In genomic region chr17:789160-789840, GRCh38 we compare ENCODE assay signal across 17 cellular contexts. TPM values are rescaled to one million over a fixed set of nuclear protein-coding genes. Genes with fewer than 3 reads are reported as not detected.
DNase-seq lines count a peak whose midpoint lies in the region; FAIRE-seq and TF ChIP-seq lines count a peak whose summit lies in the region.
"Had no signal": no experiment of that assay in that cellular context is flagged by ENCODE, and none has a peak within 500 bp of the region (broad histone marks: within the 10 kb centered on the region; RNA-seq: fewer than 3 reads in every experiment).

No MANE protein-coding gene starts in this region.

- WGBS in H1 (ENCODE audit: extremely low coverage in 1 of 2, insufficient coverage in 1 of 2, insufficient read length in 1 of 2, insufficient replicate concordance in 2 of 2, low coverage in 1 of 2, low lambda C conversion rate in 2 of 2, missing lambda C conversion rate in 1 of 2), 2 experiments: 92% methylated on average over 14 of the region's 14 CpGs; no CpG with 5 or more reads in 1 of the 2 experiments
- no CpG with 5 or more reads among the region's 14 CpGs for WGBS in trophoblast cell (ENCODE audit: extremely low coverage, insufficient coverage, insufficient read length)

- no peak overlapping the region for H3K4ac ChIP-seq in H1 (replicated peaks; ENCODE audit: insufficient read length, low read depth, low read length)
- H3K4ac ChIP-seq in trophoblast cell (ENCODE audit: low read depth, low read length): no peak overlapping the region

- TF ChIP-seq CTCF in H1 (IDR thresholded peaks at IDR 0.05; ENCODE audit: control extremely low read depth in 1 of 3, insufficient read depth in 1 of 3, low read depth in 1 of 3, low read length in 3 of 3): no peak
- no peak for TF ChIP-seq CTCF in keratinocyte (optimal IDR thresholded peaks at IDR 0.05 in 1 of 3, IDR thresholded peaks at IDR 0.05 in 1 of 3, conservative IDR thresholded peaks at IDR 0.05 in 1 of 3; ENCODE audit: extremely low read depth in 1 of 3, insufficient read depth in 2 of 3, low read length in 3 of 3)
- TF ChIP-seq CTCF in tibial artery (IDR thresholded peaks at IDR 0.05): no peak
- no peak for TF ChIP-seq CTCF in ascending aorta (IDR thresholded peaks at IDR 0.05)

- TF ChIP-seq POLR2A in H1 (IDR thresholded peaks at IDR 0.05; ENCODE audit: control extremely low read depth in 1 of 2, low read depth in 2 of 2, low read length in 2 of 2): no peak; a peak in 1 of 3 replicates

- no peak overlapping the region for H4K5ac ChIP-seq in H1 (ENCODE audit: insufficient read length, low read depth, low read length)

- H3K36me3 ChIP-seq in H1 (ENCODE audit: control insufficient read depth in 2 of 4, insufficient read depth in 4 of 4, low read length in 3 of 4) (peaks cover 4 to 25% (median 15%) of the 10 kb centered on the region in 4 experiments; a peak in 7 of 8 replicates), keratinocyte (ENCODE audit: control insufficient read depth in 2 of 2, extremely low read depth in 1 of 2, insufficient read depth in 2 of 2, low read length in 2 of 2) (peaks cover 5 to 21% of the 10 kb centered on the region in 2 experiments), tibial artery (peaks cover 33 to 63% (median 48%) of the 10 kb centered on the region in 3 donors), ascending aorta (peaks cover 14 to 31% of the 10 kb centered on the region in 2 donors), trophoblast cell (ENCODE audit: control insufficient read depth in 1 of 2, insufficient read depth in 2 of 2, low read length in 2 of 2) (peaks cover 12 to 36% of the 10 kb centered on the region in 2 experiments)

- H3K27ac ChIP-seq in H1 (ENCODE audit: low read depth, low read length) (no peak overlapping the region; the same call in 1 of the 2 replicates), keratinocyte (ENCODE audit: control insufficient read depth, insufficient read depth, low read length) (peak overlapping the region; percentile 92), tibial artery (peak overlapping the region in 1 of 2 donors; percentile 37), ascending aorta (peak overlapping the region in 1 of 2 donors; percentile 21), trophoblast cell (ENCODE audit: low read depth, low read length) (no peak overlapping the region)
- H3K27ac ChIP-seq: HL-60, neutrophil, WERI-Rb-1 had no signal

- H3K56ac ChIP-seq in H1 (replicated peaks; ENCODE audit: insufficient read length, low read depth, low read length): no peak overlapping the region

- H3K9ac ChIP-seq in H1 (replicated peaks in 1 of 4; ENCODE audit: extremely low read depth in 1 of 4, low read depth in 3 of 4, low read length in 3 of 4): no peak overlapping the region
- peak overlapping the region; percentile 74 for H3K9ac ChIP-seq in keratinocyte (ENCODE audit: control insufficient read depth, extremely low read depth, insufficient read depth, low read length)
- no peak overlapping the region for H3K9ac ChIP-seq in trophoblast cell (ENCODE audit: low read length)

- H3K14ac ChIP-seq in H1 (ENCODE audit: insufficient read length) (no peak overlapping the region), trophoblast cell (ENCODE audit: low read length) (no peak overlapping the region)

- H3K23me2 ChIP-seq in H1 (ENCODE audit: low read depth, low read length): no peaks in the 10 kb centered on the region

- no peak overlapping the region for H3K23ac ChIP-seq in H1 (ENCODE audit: insufficient read length)
- H3K23ac ChIP-seq in trophoblast cell (ENCODE audit: low read length): no peak overlapping the region

- H3K18ac ChIP-seq in H1 (ENCODE audit: extremely low read depth, low read length) (no peak overlapping the region), trophoblast cell (ENCODE audit: low read length) (no peak overlapping the region)

- TF ChIP-seq EP300 in H1 (IDR thresholded peaks at IDR 0.05; ENCODE audit: borderline replicate concordance in 1 of 2, low read depth in 2 of 2, low read length in 2 of 2): no peak

- dilution Hi-C loops in keratinocyte (cut with MboI; ENCODE audit: extremely low pct_ligation_motif_present, low sequenced_read_pairs): loop anchor here (25.0 kb wide), 1 partner anchor 198 kb away; the partner anchor contains the start of genes NXN and TIMM22

- no peak overlapping the region for H2BK15ac ChIP-seq in H1 (ENCODE audit: low read length)

- FAIRE-seq in H1 (lab: Jason Lieb, UNC) (no peak), keratinocyte (lab: Jason Lieb, UNC) (peak; percentile 84), urothelium cell line (lab: Jason Lieb, UNC) (no peak)
- FAIRE-seq: GM12892 had no signal

- peak; percentile 13 for DNase-seq in SK-MEL-5 (ENCODE audit: low read depth, low spot score)
- no peak for DNase-seq in H1 (ENCODE audit: low read depth in 1 of 2, low spot score in 2 of 2)
- peak; percentile 23 for DNase-seq in keratinocyte (ENCODE audit: low read depth, low spot score)
- peak; percentile 0 to 34 for DNase-seq in tibial artery
- DNase-seq in ascending aorta (ENCODE audit: low spot score in 2 of 2): no peak
- no peak for DNase-seq in urothelium cell line (ENCODE audit: low spot score)
- DNase-seq in trophoblast cell: no peak
- DNase-seq: activated CD4-positive, alpha-beta T cell treated with anti-CD3 and anti-CD28 coated beads, Interleukin-2, amount 50 U/mL, for 1 hour; CD4-positive, alpha-beta T cell; effector CD4-positive, alpha-beta T cell; EL; HCEC 1CT; NCI-H1694 treated with DMSO at 0.1 percent for 48 hours had no signal

- CTCF ChIA-PET in H1 (lab: Charles Lee; ENCODE audit: partially characterized antibody): interaction anchor here (0.9 to 17.5 kb wide), 7 partner anchors 11 to 210 kb away, joined by 3 to 258 read pairs (median 4); partner anchors contain the start of genes NXN and TIMM22

- H2BK120ac ChIP-seq in H1 (replicated peaks; ENCODE audit: low read depth, low read length): no peak overlapping the region
- H2BK120ac ChIP-seq in trophoblast cell (ENCODE audit: insufficient read depth, low read length, poor library complexity): no peak overlapping the region

- H3K4me2 ChIP-seq in H1 (ENCODE audit: insufficient read depth in 1 of 2, low read depth in 2 of 2, low read length in 2 of 2) (peak overlapping the region; percentile 39 to 62; a peak in 1 of 4 replicates), keratinocyte (ENCODE audit: control insufficient read depth, extremely low read depth, insufficient read depth, low read depth, low read length) (peak overlapping the region; percentile 86), trophoblast cell (ENCODE audit: low read length) (no peak overlapping the region)

- peaks cover 3 to 9% of the 10 kb centered on the region in 2 experiments for H4K20me1 ChIP-seq in H1 (replicated peaks in 1 of 2; ENCODE audit: control insufficient read depth in 1 of 2, insufficient read depth in 2 of 2, low read length in 2 of 2)
- no peaks in the 10 kb centered on the region for H4K20me1 ChIP-seq in keratinocyte (ENCODE audit: control insufficient read depth, extremely low read depth, insufficient read depth, low read length)

- H3K79me1 ChIP-seq in H1 (ENCODE audit: low read depth, low read length) (no peaks in the 10 kb centered on the region; the same call in 1 of the 2 replicates), trophoblast cell (ENCODE audit: low read length) (no peaks in the 10 kb centered on the region)

- peaks cover 0 to 14% of the 10 kb centered on the region in 2 experiments; a peak in 2 of 4 replicates for H3K79me2 ChIP-seq in H1 (ENCODE audit: control insufficient read depth in 1 of 2, insufficient read depth in 2 of 2, low read length in 2 of 2)
- peaks cover 20% of the 10 kb centered on the region for H3K79me2 ChIP-seq in keratinocyte (ENCODE audit: control insufficient read depth, insufficient read depth, low read length)
- H3K79me2 ChIP-seq in trophoblast cell (ENCODE audit: control insufficient read depth, insufficient read depth, low read length, poor library complexity): no peaks in the 10 kb centered on the region

- no peaks in the 10 kb centered on the region for H3K9me1 ChIP-seq in keratinocyte (ENCODE audit: control insufficient read depth, extremely low read depth, insufficient read depth, low read length)

- H3K27me3 ChIP-seq in H1 (replicated peaks in 1 of 4; ENCODE audit: control insufficient read depth in 3 of 4, extremely low read depth in 1 of 4, insufficient read depth in 3 of 4, low read length in 3 of 4) (no peaks in the 10 kb centered on the region), keratinocyte (ENCODE audit: control insufficient read depth, extremely low read depth, insufficient read depth, low read length) (no peaks in the 10 kb centered on the region), tibial artery (no peaks in the 10 kb centered on the region), ascending aorta (no peaks in the 10 kb centered on the region), trophoblast cell (ENCODE audit: insufficient read depth, low read length) (no peaks in the 10 kb centered on the region)
- H3K27me3 ChIP-seq: neutrophil had no signal

- H2BK5ac ChIP-seq in H1 (ENCODE audit: low read depth, low read length) (no peak overlapping the region), trophoblast cell (ENCODE audit: low read depth, low read length, poor library complexity) (no peak overlapping the region)

- H4K91ac ChIP-seq in H1 (replicated peaks; ENCODE audit: insufficient read length, low read length) (no peak overlapping the region), trophoblast cell (ENCODE audit: low read depth, low read length) (no peak overlapping the region)

- intact Hi-C loops in tibial artery (cut with DNase I; ENCODE audit: low total_unique reads): no loop called here
- intact Hi-C loops in ascending aorta (cut with DNase I): no loop called here

- no peak overlapping the region for H4K8ac ChIP-seq in H1 (ENCODE audit: extremely low read depth, insufficient read depth, low read length)
- H4K8ac ChIP-seq in trophoblast cell (ENCODE audit: low read depth, low read length): no peak overlapping the region

- H2BK12ac ChIP-seq in H1 (ENCODE audit: low read depth, low read length) (no peak overlapping the region), trophoblast cell (ENCODE audit: low read length) (no peak overlapping the region)

- H3K4me1 ChIP-seq in H1 (replicated peaks in 1 of 4; ENCODE audit: control insufficient read depth in 3 of 4, insufficient read depth in 4 of 4, low read length in 3 of 4) (peaks cover 0 to 8% (median 3%) of the 10 kb centered on the region in 4 experiments; a peak in 4 of 7 replicates), keratinocyte (ENCODE audit: control insufficient read depth, extremely low read depth, insufficient read depth, low read length) (peaks cover 38% of the 10 kb centered on the region), tibial artery (peaks cover 0 to 10% (median under 1%) of the 10 kb centered on the region in 4 donors), ascending aorta (no peaks in the 10 kb centered on the region), trophoblast cell (ENCODE audit: control insufficient read depth in 1 of 2, insufficient read depth in 2 of 2, low read length in 2 of 2) (peaks cover 2 to 4% of the 10 kb centered on the region in 2 experiments)

- H2BK20ac ChIP-seq in H1 (ENCODE audit: low read length): no peak overlapping the region

- no peak for TF ChIP-seq RAD21 in H1 (IDR thresholded peaks at IDR 0.05 in 1 of 2, conservative IDR thresholded peaks at IDR 0.05 in 1 of 2; ENCODE audit: low read depth in 2 of 2, low read length in 2 of 2)

- in situ Hi-C loops in SK-MEL-5 (cut with HindIII; ENCODE audit: low pct_unique_long_range_greater_than_20kb, low sequenced_read_pairs): no loop called here

- POLR2A ChIA-PET in H1 (lab: Charles Lee; ENCODE audit: partially characterized antibody): interaction anchor here (1.0 to 1.8 kb wide), 3 partner anchors 11 to 207 kb away, joined by 3 to 8 read pairs (median 5); no protein-coding TSS in a partner anchor

- H2AK5ac ChIP-seq in H1 (ENCODE audit: low read depth, low read length): no peak overlapping the region
- H2AK5ac ChIP-seq in trophoblast cell (ENCODE audit: low read length): no peak overlapping the region

- H4K12ac ChIP-seq in trophoblast cell (ENCODE audit: low read depth, low read length): no peak overlapping the region

- H3K9me3 ChIP-seq in H1 (ENCODE audit: insufficient read depth in 2 of 2, low read depth in 1 of 2, low read length in 1 of 2) (no peaks in the 10 kb centered on the region), keratinocyte (ENCODE audit: control insufficient read depth, low read depth, low read length) (no peaks in the 10 kb centered on the region), tibial artery (no peaks in the 10 kb centered on the region), ascending aorta (no peaks in the 10 kb centered on the region), trophoblast cell (ENCODE audit: insufficient read depth, low read depth, low read length) (peaks cover 2% of the 10 kb centered on the region)
- H3K9me3 ChIP-seq: neutrophil had no signal

- H2AFZ ChIP-seq in H1 (ENCODE audit: low read length) (no peak overlapping the region), keratinocyte (ENCODE audit: control insufficient read depth, low read length) (no peak overlapping the region), trophoblast cell (ENCODE audit: insufficient read depth, low read length, poor library complexity) (no peak overlapping the region)

- H3K4me3 ChIP-seq in H1 (ENCODE audit: extremely low read depth in 1 of 4, insufficient read depth in 2 of 4, low read depth in 3 of 4, low read length in 4 of 4) (no peak overlapping the region), keratinocyte (ENCODE audit: control insufficient read depth in 2 of 3, extremely low read depth in 1 of 3, insufficient read depth in 2 of 3, low read depth in 1 of 3, low read length in 3 of 3) (peak overlapping the region in 2 of 3 experiments; percentile 34 to 36), tibial artery (no peak overlapping the region), ascending aorta (no peak overlapping the region), trophoblast cell (ENCODE audit: low read depth, low read length) (no peak overlapping the region)

RNA-seq across cellular contexts. Expression of gene MRM3, which starts 7.1 kb away (rescaled TPM):
- total RNA-seq in SK-MEL-5 (2014; rRNA removed; shearing (Covaris generic)): 29.5 and 33.3 TPM in 2 replicates
- polyA plus RNA-seq in SK-MEL-5 (2015; cell fraction: cytosol; rRNA removed): 21.7 and 25.3 TPM in 2 replicates
- 11.8 and 14.8 TPM in 2 replicates for polyA plus RNA-seq in SK-MEL-5 (2015; cell fraction: nucleus; rRNA removed)
- 20.8 and 22.3 TPM in 2 replicates for total RNA-seq in H1 (2021; fragmentation: NEBNext Ultra II Directional; extraction: Animal tissue kit (Norgen Biotek cat#: 25700))
- polyA plus RNA-seq in H1 (2011; rRNA removed) (10.1 and 10.7 TPM in 2 replicates), keratinocyte (10.9 to 15.5 TPM (median 11.5 TPM) in 3 replicates)
- 19.0 TPM for polyA plus RNA-seq in H1 (2011; cell fraction: cytosol; rRNA removed)
- polyA plus RNA-seq in H1 (2011; cell fraction: nucleus; rRNA removed): 10.9 TPM
- polyA plus RNA-seq in H1 (2012, experiment 1 of 2): 15.8 to 20.2 TPM (median 16.4 TPM) in 4 replicates
- polyA plus RNA-seq in H1 (2012, experiment 2 of 2): 14.2 TPM
- 12.4 TPM for polyA plus RNA-seq in H1 (2013, experiment 1 of 2)
- polyA plus RNA-seq in H1 (2013, experiment 2 of 2): 12.6 TPM
- 11.5 and 14.0 TPM in 2 replicates for polyA minus RNA-seq in H1 (2011; rRNA and poly(A)+ RNA removed)
- polyA minus RNA-seq in H1 (2011; cell fraction: cytosol; rRNA and poly(A)+ RNA removed): 14.1 TPM
- polyA minus RNA-seq in H1 (2011; cell fraction: nucleus; rRNA and poly(A)+ RNA removed): 35.0 TPM
- 8.8 TPM for polyA plus RNA-seq in keratinocyte (2011; ENCODE audit: low read depth)
- 7.2 and 8.9 TPM in 2 replicates for polyA plus RNA-seq in keratinocyte (2011; cell fraction: cytosol; rRNA removed)
- polyA plus RNA-seq in keratinocyte (2011; cell fraction: nucleus; rRNA removed): 8.3 and 8.8 TPM in 2 replicates
- 12.9 and 13.8 TPM in 2 replicates for polyA plus RNA-seq in keratinocyte (2012; ENCODE audit: low replicate concordance)
- polyA minus RNA-seq in keratinocyte: 3.3 to 8.7 TPM (median 5.5 TPM) in 3 replicates
- polyA minus RNA-seq in keratinocyte (2011; cell fraction: cytosol; rRNA and poly(A)+ RNA removed): 6.9 TPM
- polyA minus RNA-seq in keratinocyte (2011; cell fraction: nucleus; rRNA and poly(A)+ RNA removed): 6.1 and 6.4 TPM in 2 replicates
- 17.0 TPM for total RNA-seq in ascending aorta
- 9.8 and 11.1 TPM in 2 replicates for polyA plus RNA-seq in trophoblast cell (2013)

RNA-seq across cellular contexts. Expression of gene GLOD4, which starts 7.2 kb away (rescaled TPM):
- total RNA-seq in SK-MEL-5 (2014; rRNA removed; shearing (Covaris generic)): 83.1 and 89.3 TPM in 2 replicates
- polyA plus RNA-seq in SK-MEL-5 (2015; cell fraction: cytosol; rRNA removed): 72.8 and 87.9 TPM in 2 replicates
- polyA plus RNA-seq in SK-MEL-5 (2015; cell fraction: nucleus; rRNA removed): 72.7 and 77.9 TPM in 2 replicates
- total RNA-seq in H1 (2021; fragmentation: NEBNext Ultra II Directional; extraction: Animal tissue kit (Norgen Biotek cat#: 25700)): 81.3 and 85.3 TPM in 2 replicates
- 24.5 and 36.8 TPM in 2 replicates for polyA plus RNA-seq in H1 (2011; rRNA removed)
- polyA plus RNA-seq in H1 (2011; cell fraction: cytosol; rRNA removed): 55.4 TPM
- polyA plus RNA-seq in H1 (2011; cell fraction: nucleus; rRNA removed): 12.7 TPM
- polyA plus RNA-seq in H1 (2012, experiment 1 of 2): 87.7 to 101 TPM (median 89.9 TPM) in 4 replicates
- polyA plus RNA-seq in H1 (2012, experiment 2 of 2): 44.3 TPM
- 38.2 TPM for polyA plus RNA-seq in H1 (2013, experiment 1 of 2)
- 38.0 TPM for polyA plus RNA-seq in H1 (2013, experiment 2 of 2)
- polyA minus RNA-seq in H1 (2011; rRNA and poly(A)+ RNA removed): 23.8 and 24.3 TPM in 2 replicates
- polyA minus RNA-seq in H1 (2011; cell fraction: cytosol; rRNA and poly(A)+ RNA removed): 19.1 TPM
- 15.5 TPM for polyA minus RNA-seq in H1 (2011; cell fraction: nucleus; rRNA and poly(A)+ RNA removed)
- polyA plus RNA-seq in keratinocyte: 47.1 to 71.9 TPM (median 62.8 TPM) in 3 replicates
- 117 TPM for polyA plus RNA-seq in keratinocyte (2011; ENCODE audit: low read depth)
- 48.9 and 63.3 TPM in 2 replicates for polyA plus RNA-seq in keratinocyte (2011; cell fraction: cytosol; rRNA removed)
- 89.0 and 91.2 TPM in 2 replicates for polyA plus RNA-seq in keratinocyte (2011; cell fraction: nucleus; rRNA removed)
- 63.4 and 74.8 TPM in 2 replicates for polyA plus RNA-seq in keratinocyte (2012; ENCODE audit: low replicate concordance)
- polyA minus RNA-seq in keratinocyte: 5.8 to 50.7 TPM (median 17.0 TPM) in 3 replicates
- polyA minus RNA-seq in keratinocyte (2011; cell fraction: cytosol; rRNA and poly(A)+ RNA removed): 15.5 TPM
- 13.0 and 25.7 TPM in 2 replicates for polyA minus RNA-seq in keratinocyte (2011; cell fraction: nucleus; rRNA and poly(A)+ RNA removed)
- 148 TPM for total RNA-seq in ascending aorta
- 35.3 and 36.5 TPM in 2 replicates for polyA plus RNA-seq in trophoblast cell (2013)

RNA-seq across cellular contexts. Expression of gene GEMIN4, which starts 37.2 kb away (rescaled TPM):
- total RNA-seq in SK-MEL-5 (2014; rRNA removed; shearing (Covaris generic)): 13.0 and 14.4 TPM in 2 replicates
- 37.9 and 40.5 TPM in 2 replicates for polyA plus RNA-seq in SK-MEL-5 (2015; cell fraction: cytosol; rRNA removed)
- 22.8 and 27.6 TPM in 2 replicates for polyA plus RNA-seq in SK-MEL-5 (2015; cell fraction: nucleus; rRNA removed)
- 51.9 and 55.9 TPM in 2 replicates for total RNA-seq in H1 (2021; fragmentation: NEBNext Ultra II Directional; extraction: Animal tissue kit (Norgen Biotek cat#: 25700))
- polyA plus RNA-seq in H1 (2011; rRNA removed) (32.1 and 57.6 TPM in 2 replicates), keratinocyte (29.5 to 34.2 TPM (median 30.2 TPM) in 3 replicates)
- 30.3 TPM for polyA plus RNA-seq in H1 (2011; cell fraction: cytosol; rRNA removed)
- polyA plus RNA-seq in H1 (2011; cell fraction: nucleus; rRNA removed): 65.0 TPM
- 29.7 to 37.7 TPM (median 36.6 TPM) in 4 replicates for polyA plus RNA-seq in H1 (2012, experiment 1 of 2)
- 42.0 TPM for polyA plus RNA-seq in H1 (2012, experiment 2 of 2)
- polyA plus RNA-seq in H1 (2013, experiment 1 of 2): 25.0 TPM
- polyA plus RNA-seq in H1 (2013, experiment 2 of 2): 22.9 TPM
- polyA minus RNA-seq in H1 (2011; rRNA and poly(A)+ RNA removed): 57.7 and 63.3 TPM in 2 replicates
- polyA minus RNA-seq in H1 (2011; cell fraction: cytosol; rRNA and poly(A)+ RNA removed): 21.7 TPM
- 31.7 TPM for polyA minus RNA-seq in H1 (2011; cell fraction: nucleus; rRNA and poly(A)+ RNA removed)
- 8.8 TPM for polyA plus RNA-seq in keratinocyte (2011; ENCODE audit: low read depth)
- 18.4 and 23.9 TPM in 2 replicates for polyA plus RNA-seq in keratinocyte (2011; cell fraction: cytosol; rRNA removed)
- polyA plus RNA-seq in keratinocyte (2011; cell fraction: nucleus; rRNA removed): 29.3 and 45.9 TPM in 2 replicates
- polyA plus RNA-seq in keratinocyte (2012; ENCODE audit: low replicate concordance): 16.2 and 29.7 TPM in 2 replicates
- 35.9 to 107 TPM (median 40.7 TPM) in 3 replicates for polyA minus RNA-seq in keratinocyte
- polyA minus RNA-seq in keratinocyte (2011; cell fraction: cytosol; rRNA and poly(A)+ RNA removed): 26.7 TPM
- polyA minus RNA-seq in keratinocyte (2011; cell fraction: nucleus; rRNA and poly(A)+ RNA removed): 26.0 and 32.7 TPM in 2 replicates
- 11.2 TPM for total RNA-seq in ascending aorta
- polyA plus RNA-seq in trophoblast cell (2013): 16.2 and 17.2 TPM in 2 replicates

RNA-seq across cellular contexts. Expression of gene TLCD3A, which starts 56.9 kb away (rescaled TPM):
- 22.7 and 23.2 TPM in 2 replicates for total RNA-seq in SK-MEL-5 (2014; rRNA removed; shearing (Covaris generic))
- polyA plus RNA-seq in SK-MEL-5 (2015; cell fraction: cytosol; rRNA removed): 31.0 and 32.2 TPM in 2 replicates
- 6.6 and 8.5 TPM in 2 replicates for polyA plus RNA-seq in SK-MEL-5 (2015; cell fraction: nucleus; rRNA removed)
- 23.8 and 26.1 TPM in 2 replicates for total RNA-seq in H1 (2021; fragmentation: NEBNext Ultra II Directional; extraction: Animal tissue kit (Norgen Biotek cat#: 25700))
- polyA plus RNA-seq in H1 (2011; rRNA removed): 42.4 and 48.8 TPM in 2 replicates
- polyA plus RNA-seq in H1 (2011; cell fraction: cytosol; rRNA removed): 34.0 TPM
- polyA plus RNA-seq in H1 (2011; cell fraction: nucleus; rRNA removed): 33.8 TPM
- 19.9 to 30.4 TPM (median 26.5 TPM) in 4 replicates for polyA plus RNA-seq in H1 (2012, experiment 1 of 2)
- 20.9 TPM for polyA plus RNA-seq in H1 (2012, experiment 2 of 2)
- 27.1 TPM for polyA plus RNA-seq in H1 (2013, experiment 1 of 2)
- polyA plus RNA-seq in H1 (2013, experiment 2 of 2): 28.5 TPM
- polyA minus RNA-seq in H1 (2011; rRNA and poly(A)+ RNA removed): 53.3 and 64.9 TPM in 2 replicates
- polyA minus RNA-seq in H1 (2011; cell fraction: cytosol; rRNA and poly(A)+ RNA removed): 14.7 TPM
- polyA minus RNA-seq in H1 (2011; cell fraction: nucleus; rRNA and poly(A)+ RNA removed): 31.5 TPM
- polyA plus RNA-seq in keratinocyte: 34.1 to 44.3 TPM (median 41.1 TPM) in 3 replicates
- 10.9 TPM for polyA plus RNA-seq in keratinocyte (2011; ENCODE audit: low read depth)
- 34.1 and 36.9 TPM in 2 replicates for polyA plus RNA-seq in keratinocyte (2011; cell fraction: cytosol; rRNA removed)
- polyA plus RNA-seq in keratinocyte (2011; cell fraction: nucleus; rRNA removed): 39.3 and 44.7 TPM in 2 replicates
- 25.2 and 45.1 TPM in 2 replicates for polyA plus RNA-seq in keratinocyte (2012; ENCODE audit: low replicate concordance)
- 47.0 to 93.3 TPM (median 50.5 TPM) in 3 replicates for polyA minus RNA-seq in keratinocyte
- 43.4 TPM for polyA minus RNA-seq in keratinocyte (2011; cell fraction: cytosol; rRNA and poly(A)+ RNA removed)
- polyA minus RNA-seq in keratinocyte (2011; cell fraction: nucleus; rRNA and poly(A)+ RNA removed): 20.7 and 34.0 TPM in 2 replicates
- total RNA-seq in ascending aorta: 21.9 TPM
- 26.9 and 27.7 TPM in 2 replicates for polyA plus RNA-seq in trophoblast cell (2013)

Comparison
In these comparisons a context has a peak if more than half of its experiments do, and no peak if none do; other contexts are left out.
1. DNase-seq: peak in SK-MEL-5 (single experiment), keratinocyte (single experiment) and tibial artery (2 of 2); none in H1 (0 of 2), ascending aorta (0 of 2), urothelium cell line (single experiment) and trophoblast cell (0 of 2).
2. H3K4me3 ChIP-seq: peak in keratinocyte (2 of 3); none in H1 (0 of 4), tibial artery (0 of 2), ascending aorta (0 of 2) and trophoblast cell (single experiment).